Comparison of ENCODE assay signal across 27 cellular contexts in genomic region chr10:24561453-24561852, GRCh38.
DNase-seq lines count a peak whose midpoint lies in the region; ATAC-seq and TF ChIP-seq lines count a peak whose summit lies in the region.
"Had no signal": no experiment of that assay in that cellular context is flagged by ENCODE, and none has a peak within 500 bp of the region (broad histone marks: within the 10 kb centered on the region; RNA-seq: fewer than 3 reads in every experiment).

No MANE protein-coding gene starts in this region.

- H3K9ac ChIP-seq in trophoblast cell (ENCODE audit: low read length) = no peak overlapping the region

- no peak overlapping the region for H2BK120ac ChIP-seq in trophoblast cell (ENCODE audit: insufficient read depth, low read length, poor library complexity)

- no peak overlapping the region for H2AFZ ChIP-seq in hepatocyte
- H2AFZ ChIP-seq in trophoblast cell (ENCODE audit: insufficient read depth, low read length, poor library complexity) = no peak overlapping the region

- H3K4me3 ChIP-seq in hepatocyte = no peak overlapping the region
- H3K4me3 ChIP-seq in trophoblast cell (ENCODE audit: low read depth, low read length) = no peak overlapping the region
- H3K4me3 ChIP-seq: coronary artery, esophagus muscularis mucosa, HAP-1, lower lobe of right lung, MG63, psoas muscle had no signal

- CTCF ChIA-PET in activated CD8-positive, alpha-beta T cell treated with anti-CD3 and anti-CD28 coated beads, Interleukin-2, amount 10 ng/mL, durations not matched to agents 7 days and 5 days (lab: Charles Lee) = interaction anchor here (1.1 kb wide), 1 partner anchor 56 kb away, joined by 3 read pairs; no protein-coding TSS in a partner anchor
- CTCF ChIA-PET in activated CD8-positive, alpha-beta T cell treated with anti-CD3 and anti-CD28 coated beads for 36 hours (lab: Charles Lee) = no interaction called here

- H3K79me1 ChIP-seq in trophoblast cell (ENCODE audit: low read length) = no peaks in the 10 kb centered on the region

- H4K8ac ChIP-seq in trophoblast cell (ENCODE audit: low read depth, low read length) = no peak overlapping the region

- H3K14ac ChIP-seq in trophoblast cell (ENCODE audit: low read length) = no peak overlapping the region

- no peak overlapping the region for H3K18ac ChIP-seq in trophoblast cell (ENCODE audit: low read length)

- H4K20me1 ChIP-seq in hepatocyte (ENCODE audit: insufficient read depth, poor library complexity, severe bottlenecking) = no peaks in the 10 kb centered on the region

- H2BK12ac ChIP-seq in trophoblast cell (ENCODE audit: low read length) = no peak overlapping the region

- DNase-seq in activated CD8-positive, alpha-beta T cell treated with anti-CD3 and anti-CD28 coated beads, Interleukin-2, amount 10 ng/mL, durations not matched to agents 7 days and 5 days = peak; percentile 1
- DNase-seq in activated CD8-positive, alpha-beta T cell treated with anti-CD3 and anti-CD28 coated beads for 36 hours = no peak
- DNase-seq in amniotic epithelial cell (ENCODE audit: low read depth) (peak; percentile 52), hepatocyte (ENCODE audit: low spot score) (no peak), hepatic stellate cell (ENCODE audit: low spot score) (no peak), trophoblast cell (no peak)
- DNase-seq in stimulated activated naive CD8-positive, alpha-beta T cell treated with anti-CD3 and anti-CD28 coated beads, Interleukin-15, Interleukin-2, amounts not matched to agents 100 U/mL and 50 U/mL, for 24 hours = no peak
- DNase-seq: activated CD4-positive, CD25-positive, alpha-beta regulatory T cell treated with anti-CD3 and anti-CD28 coated beads, Interleukin-2, amount 50 U/mL, for 72 hours; activated effector memory CD4-positive, alpha-beta T cell treated with anti-CD3 and anti-CD28 coated beads, Interleukin-2, amount 50 U/mL, for 16 hours; activated naive CD8-positive, alpha-beta T cell treated with anti-CD3 and anti-CD28 coated beads, Interleukin-2, amount 10 ng/mL, durations not matched to agents 7 days and 5 days; BE2C; Caco-2; DMS79 treated with DMSO at 0.1 percent for 48 hours; kidney; lower lobe of right lung; MG63; NCI-H1417 treated with DMSO at 0.1 percent for 48 hours; NCI-H2171 treated with DMSO at 0.1 percent for 48 hours; NCI-H524; NK-92 treated with Interleukin-12 subunit alpha and Interleukin-12 subunit beta, amount 100 ng/mL, for 24 hours; psoas muscle; T-helper 1 cell had no signal

- H3K4me1 Mint-ChIP-seq in activated CD8-positive, alpha-beta T cell treated with anti-CD3 and anti-CD28 coated beads, Interleukin-2, amount 10 ng/mL, durations not matched to agents 7 days and 5 days (ENCODE audit: low read depth) = peaks cover 7% of the 10 kb centered on the region
- H3K4me1 Mint-ChIP-seq in activated CD8-positive, alpha-beta T cell treated with anti-CD3 and anti-CD28 coated beads for 36 hours (ENCODE audit: low read depth) = peaks cover 7% of the 10 kb centered on the region

- 50% methylated on average over 3 of the region's 3 CpGs for WGBS in hepatocyte (ENCODE audit: low lambda C conversion rate, missing lambda C conversion rate)
- no CpG with 5 or more reads among the region's 3 CpGs for WGBS in trophoblast cell (ENCODE audit: extremely low coverage, insufficient coverage, insufficient read length)

- H3K23ac ChIP-seq in trophoblast cell (ENCODE audit: low read length) = no peak overlapping the region

- H3K27me3 Mint-ChIP-seq in activated CD8-positive, alpha-beta T cell treated with anti-CD3 and anti-CD28 coated beads, Interleukin-2, amount 10 ng/mL, durations not matched to agents 7 days and 5 days (ENCODE audit: low read depth) = no peaks in the 10 kb centered on the region
- peaks cover 1% of the 10 kb centered on the region for H3K27me3 Mint-ChIP-seq in activated CD8-positive, alpha-beta T cell treated with anti-CD3 and anti-CD28 coated beads for 36 hours
- H3K27me3 Mint-ChIP-seq: type B pancreatic cell had no signal

- H3K4me2 ChIP-seq in hepatocyte = no peak overlapping the region
- no peak overlapping the region for H3K4me2 ChIP-seq in trophoblast cell (ENCODE audit: low read length)

- no peak overlapping the region for H2AK5ac ChIP-seq in trophoblast cell (ENCODE audit: low read length)

- H3K27ac Mint-ChIP-seq in activated CD8-positive, alpha-beta T cell treated with anti-CD3 and anti-CD28 coated beads, Interleukin-2, amount 10 ng/mL, durations not matched to agents 7 days and 5 days = no peak overlapping the region
- H3K27ac Mint-ChIP-seq in activated CD8-positive, alpha-beta T cell treated with anti-CD3 and anti-CD28 coated beads for 36 hours = no peak overlapping the region
- H3K27ac Mint-ChIP-seq: activated naive CD8-positive, alpha-beta T cell treated with anti-CD3 and anti-CD28 coated beads, Interleukin-2, amount 10 ng/mL, durations not matched to agents 7 days and 5 days; type B pancreatic cell had no signal

- H3K4ac ChIP-seq in trophoblast cell (ENCODE audit: low read depth, low read length) = no peak overlapping the region

- H4K12ac ChIP-seq in trophoblast cell (ENCODE audit: low read depth, low read length) = no peak overlapping the region

- POLR2A ChIA-PET in activated CD8-positive, alpha-beta T cell treated with anti-CD3 and anti-CD28 coated beads, Interleukin-2, amount 10 ng/mL, durations not matched to agents 7 days and 5 days (lab: Charles Lee) = no interaction called here
- POLR2A ChIA-PET in activated CD8-positive, alpha-beta T cell treated with anti-CD3 and anti-CD28 coated beads for 36 hours (lab: Charles Lee) = no interaction called here

- H3K9me3 ChIP-seq in hepatocyte (ENCODE audit: low read depth) (no peaks in the 10 kb centered on the region), trophoblast cell (ENCODE audit: insufficient read depth, low read depth, low read length) (no peaks in the 10 kb centered on the region)
- H3K9me3 ChIP-seq: BE2C, Caco-2, esophagus muscularis mucosa, HAP-1, lower lobe of right lung, MG63, psoas muscle had no signal

- H3K4me3 Mint-ChIP-seq in activated CD8-positive, alpha-beta T cell treated with anti-CD3 and anti-CD28 coated beads, Interleukin-2, amount 10 ng/mL, durations not matched to agents 7 days and 5 days = no peak overlapping the region
- no peak overlapping the region for H3K4me3 Mint-ChIP-seq in activated CD8-positive, alpha-beta T cell treated with anti-CD3 and anti-CD28 coated beads for 36 hours
- H3K4me3 Mint-ChIP-seq: activated naive CD8-positive, alpha-beta T cell treated with anti-CD3 and anti-CD28 coated beads, Interleukin-2, amount 10 ng/mL, durations not matched to agents 7 days and 5 days; type B pancreatic cell had no signal

- no peak for TF ChIP-seq CTCF in activated CD8-positive, alpha-beta T cell treated with anti-CD3 and anti-CD28 coated beads for 36 hours (IDR thresholded peaks at IDR 0.05)
- TF ChIP-seq CTCF in hepatocyte (IDR thresholded peaks at IDR 0.05; ENCODE audit: poor library complexity) = no peak

- H3K27ac ChIP-seq in hepatocyte (peak overlapping the region; percentile 59), trophoblast cell (ENCODE audit: low read depth, low read length) (no peak overlapping the region)
- H3K27ac ChIP-seq: coronary artery, esophagus muscularis mucosa, lower lobe of right lung, psoas muscle had no signal

- peaks cover 4% of the 10 kb centered on the region for H3K4me1 ChIP-seq in hepatocyte (ENCODE audit: insufficient read depth)
- H3K4me1 ChIP-seq in trophoblast cell (ENCODE audit: control insufficient read depth in 1 of 2, insufficient read depth in 2 of 2, low read length in 2 of 2) = peaks cover 2 to 6% of the 10 kb centered on the region in 2 experiments
- H3K4me1 ChIP-seq: BE2C, Caco-2, HAP-1 had no signal

- no peak overlapping the region for H2BK5ac ChIP-seq in trophoblast cell (ENCODE audit: low read depth, low read length, poor library complexity)

- intact Hi-C loops in activated CD8-positive, alpha-beta T cell treated with anti-CD3 and anti-CD28 coated beads for 36 hours (cut with micrococcal nuclease) = no loop called here

- no peaks in the 10 kb centered on the region for H3K36me3 Mint-ChIP-seq in activated CD8-positive, alpha-beta T cell treated with anti-CD3 and anti-CD28 coated beads, Interleukin-2, amount 10 ng/mL, durations not matched to agents 7 days and 5 days (ENCODE audit: low read depth)
- no peaks in the 10 kb centered on the region for H3K36me3 Mint-ChIP-seq in activated CD8-positive, alpha-beta T cell treated with anti-CD3 and anti-CD28 coated beads for 36 hours (ENCODE audit: low read depth)
- H3K36me3 Mint-ChIP-seq: activated naive CD8-positive, alpha-beta T cell treated with anti-CD3 and anti-CD28 coated beads, Interleukin-2, amount 10 ng/mL, durations not matched to agents 7 days and 5 days; type B pancreatic cell had no signal

- H3K9me3 Mint-ChIP-seq in activated CD8-positive, alpha-beta T cell treated with anti-CD3 and anti-CD28 coated beads, Interleukin-2, amount 10 ng/mL, durations not matched to agents 7 days and 5 days (ENCODE audit: insufficient read depth) = no peaks in the 10 kb centered on the region
- H3K9me3 Mint-ChIP-seq in activated CD8-positive, alpha-beta T cell treated with anti-CD3 and anti-CD28 coated beads for 36 hours = no peaks in the 10 kb centered on the region
- H3K9me3 Mint-ChIP-seq: activated naive CD8-positive, alpha-beta T cell treated with anti-CD3 and anti-CD28 coated beads, Interleukin-2, amount 10 ng/mL, durations not matched to agents 7 days and 5 days; type B pancreatic cell had no signal

- no peaks in the 10 kb centered on the region for H3K9me2 ChIP-seq in hepatocyte (replicated peaks; ENCODE audit: insufficient read depth)

- no peak for ATAC-seq in activated CD8-positive, alpha-beta T cell treated with anti-CD3 and anti-CD28 coated beads, Interleukin-2, amount 10 ng/mL, durations not matched to agents 7 days and 5 days
- ATAC-seq in activated CD8-positive, alpha-beta T cell treated with anti-CD3 and anti-CD28 coated beads for 36 hours = no peak
- no peak for ATAC-seq in HG03565 (IDR thresholded peaks at IDR 0.05; ENCODE audit: unreplicated experiment)
- no peak for ATAC-seq in stimulated activated naive CD8-positive, alpha-beta T cell treated with anti-CD3 and anti-CD28 coated beads, Interleukin-15, Interleukin-2, amounts not matched to agents 100 U/mL and 50 U/mL, for 24 hours
- ATAC-seq: lower lobe of right lung had no signal

- H3K79me2 ChIP-seq in hepatocyte (no peaks in the 10 kb centered on the region), trophoblast cell (ENCODE audit: control insufficient read depth, insufficient read depth, low read length, poor library complexity) (no peaks in the 10 kb centered on the region)

- no peaks in the 10 kb centered on the region for H3K27me3 ChIP-seq in hepatocyte
- H3K27me3 ChIP-seq in trophoblast cell (ENCODE audit: insufficient read depth, low read length) = no peaks in the 10 kb centered on the region
- H3K27me3 ChIP-seq: BE2C, MG63 had no signal

- H4K91ac ChIP-seq in trophoblast cell (ENCODE audit: low read depth, low read length) = no peak overlapping the region

- H3K36me3 ChIP-seq in hepatocyte (replicated peaks; ENCODE audit: insufficient read depth, low read depth) (no peaks in the 10 kb centered on the region), trophoblast cell (ENCODE audit: control insufficient read depth in 1 of 2, insufficient read depth in 2 of 2, low read length in 2 of 2) (no peaks in the 10 kb centered on the region)
- H3K36me3 ChIP-seq: BE2C, esophagus muscularis mucosa, HAP-1, lower lobe of right lung, MG63 had no signal

Comparison
In these comparisons a context has a peak if more than half of its experiments do, and no peak if none do; other contexts are left out.
1. DNase-seq: peak in activated CD8-positive, alpha-beta T cell treated with anti-CD3 and anti-CD28 coated beads, Interleukin-2, amount 10 ng/mL, durations not matched to agents 7 days and 5 days (single experiment) and amniotic epithelial cell (single experiment); none in activated CD8-positive, alpha-beta T cell treated with anti-CD3 and anti-CD28 coated beads for 36 hours (single experiment), hepatocyte (single experiment), hepatic stellate cell (single experiment), trophoblast cell (0 of 2) and stimulated activated naive CD8-positive, alpha-beta T cell treated with anti-CD3 and anti-CD28 coated beads, Interleukin-15, Interleukin-2, amounts not matched to agents 100 U/mL and 50 U/mL, for 24 hours (single experiment).